In genomic region chr21:32727728-32728454, GRCh38 we compare ENCODE assay signal across 1 cellular context.
TF ChIP-seq lines count a peak whose summit lies in the region.

TSS of gene SYNJ1 (minus strand) at chr21:32728013. CDS start at chr21:32726895, 1,118 bp downstream.

TF ChIP-seq in HepG2, 621 proteins besides CTCF, POLR2A, EP300 and RAD21 (continued from another document and continues in another):
- peak; percentile 79; the same call in 1 of the 2 replicates for TF ChIP-seq NFAT5 (CRISPR knock-in tag; IDR thresholded peaks at IDR 0.05)
- no peak for TF ChIP-seq JARID2 (CRISPR knock-in tag; IDR thresholded peaks at IDR 0.05; ENCODE audit: insufficient replicate concordance)
- TF ChIP-seq RXRA (CRISPR knock-in tag; IDR thresholded peaks at IDR 0.05): no peak; the same call in 1 of the 2 replicates
- TF ChIP-seq ATF7 (IDR thresholded peaks at IDR 0.05): no peak
- TF ChIP-seq ATF7 (CRISPR knock-in tag; IDR thresholded peaks at IDR 0.05): no peak
- TF ChIP-seq RFXANK (CRISPR knock-in tag; IDR thresholded peaks at IDR 0.05): no peak; the same call in 1 of the 2 replicates
- no peak for TF ChIP-seq ZBTB33 (CRISPR knock-in tag; IDR thresholded peaks at IDR 0.05)
- TF ChIP-seq ZNF709 (CRISPR knock-in tag; IDR thresholded peaks at IDR 0.05): peak; percentile 97
- TF ChIP-seq TEAD3 (CRISPR knock-in tag; optimal IDR thresholded peaks at IDR 0.05; ENCODE audit: borderline replicate concordance): peak; percentile 98
- TF ChIP-seq U2AF1 (optimal IDR thresholded peaks at IDR 0.05; ENCODE audit: low read depth, low read length): no peak
- TF ChIP-seq SIX4 (CRISPR knock-in tag; IDR thresholded peaks at IDR 0.05): 0 out of 2 replicates have a peak, but pooled peaks have one; percentile 46
- TF ChIP-seq ZNF773 (CRISPR knock-in tag; IDR thresholded peaks at IDR 0.05; ENCODE audit: borderline replicate concordance): 0 out of 2 replicates have a peak, but pooled peaks have one; percentile 88
- TF ChIP-seq ZNF264 (CRISPR knock-in tag; IDR thresholded peaks at IDR 0.05): no peak
- no peak for TF ChIP-seq RELA (CRISPR knock-in tag; IDR thresholded peaks at IDR 0.05)
- TF ChIP-seq ZNF326 (CRISPR knock-in tag; IDR thresholded peaks at IDR 0.05; ENCODE audit: borderline replicate concordance): no peak
- TF ChIP-seq GPBP1L1 (CRISPR knock-in tag; IDR thresholded peaks at IDR 0.05): no peak
- no peak; the same call in 1 of the 2 replicates for TF ChIP-seq PRMT3 (CRISPR knock-in tag; IDR thresholded peaks at IDR 0.05; ENCODE audit: borderline replicate concordance, low read depth)
- no peak for TF ChIP-seq CBX2 (IDR thresholded peaks at IDR 0.05; ENCODE audit: low read depth, low read length)
- TF ChIP-seq CBX2 (CRISPR knock-in tag; IDR thresholded peaks at IDR 0.05; ENCODE audit: low read depth): no peak
- TF ChIP-seq SETDB1 (CRISPR knock-in tag; IDR thresholded peaks at IDR 0.05; ENCODE audit: borderline replicate concordance): no peak
- peak; percentile 66 for TF ChIP-seq KDM5A (IDR thresholded peaks at IDR 0.05; ENCODE audit: borderline replicate concordance, low read length)
- peak; percentile 57; the same call in 1 of the 2 replicates for TF ChIP-seq ATF6 (CRISPR knock-in tag; conservative IDR thresholded peaks at IDR 0.05)
- TF ChIP-seq FUBP1 (CRISPR knock-in tag; IDR thresholded peaks at IDR 0.05; ENCODE audit: borderline replicate concordance): no peak
- TF ChIP-seq IRF2 (CRISPR knock-in tag; IDR thresholded peaks at IDR 0.05): peak; percentile 41
- no peak; the same call in 1 of the 2 replicates for TF ChIP-seq ZNF556 (CRISPR knock-in tag; IDR thresholded peaks at IDR 0.05; ENCODE audit: borderline replicate concordance)
- TF ChIP-seq ZNF276 (CRISPR knock-in tag; IDR thresholded peaks at IDR 0.05; ENCODE audit: low read depth): peak; percentile 49; the same call in 1 of the 2 replicates
- TF ChIP-seq FOSL1 (CRISPR knock-in tag; IDR thresholded peaks at IDR 0.05; ENCODE audit: borderline replicate concordance): no peak
- no peak for TF ChIP-seq XBP1 (CRISPR knock-in tag; IDR thresholded peaks at IDR 0.05)
- peak; percentile 83 for TF ChIP-seq IKZF4 (CRISPR knock-in tag; IDR thresholded peaks at IDR 0.05; ENCODE audit: borderline replicate concordance, low read depth, not compliant biosample characterization)
- no peak for TF ChIP-seq PRDM15 (CRISPR knock-in tag; IDR thresholded peaks at IDR 0.05)
- TF ChIP-seq ZNF747 (CRISPR knock-in tag; IDR thresholded peaks at IDR 0.05; ENCODE audit: borderline replicate concordance): 0 out of 2 replicates have a peak, but pooled peaks have one; percentile 34
- TF ChIP-seq HOMEZ (CRISPR knock-in tag; IDR thresholded peaks at IDR 0.05; ENCODE audit: low read depth): 0 out of 2 replicates have a peak, but pooled peaks have one; percentile 49
- 0 out of 2 replicates have a peak, but pooled peaks have one; percentile 65 for TF ChIP-seq ZNF275 (CRISPR knock-in tag; IDR thresholded peaks at IDR 0.05; ENCODE audit: borderline replicate concordance)
- no peak; the same call in 1 of the 2 replicates for TF ChIP-seq ZNF746 (CRISPR knock-in tag; IDR thresholded peaks at IDR 0.05)
- peak; percentile 79; the same call in 1 of the 2 replicates for TF ChIP-seq ZNF614 (CRISPR knock-in tag; IDR thresholded peaks at IDR 0.05; ENCODE audit: borderline replicate concordance)
- TF ChIP-seq ZZZ3 (CRISPR knock-in tag; IDR thresholded peaks at IDR 0.05; ENCODE audit: borderline replicate concordance): no peak
